ENCODE assay signal across 1 cellular context in the genomic region with DNA sequence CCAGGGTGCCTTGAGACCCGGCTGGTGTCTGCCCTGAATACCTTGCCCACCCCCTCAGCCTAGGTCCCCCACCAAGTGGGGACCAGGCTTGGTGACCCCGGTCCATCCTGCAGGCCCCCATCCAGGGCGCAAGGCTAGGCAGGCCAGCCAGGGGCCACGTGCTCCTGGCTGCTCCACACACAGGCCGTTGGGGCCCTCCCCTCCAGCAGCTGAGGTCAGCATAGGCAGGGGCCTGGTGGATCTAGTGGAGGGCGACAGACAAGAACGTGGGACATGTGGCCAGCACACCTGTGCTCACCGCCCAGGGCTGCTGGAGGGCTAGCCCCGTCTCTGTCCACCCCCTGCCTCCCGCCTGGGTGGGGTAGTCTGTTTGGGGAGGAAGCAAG.
A peak's percentile ranks its signal among the peaks of the same experiment; 100 is the strongest.
TF ChIP-seq lines count a peak whose summit lies in the region.

No MANE protein-coding gene starts in this region.

TF ChIP-seq in HepG2, 621 proteins besides CTCF, POLR2A, EP300 and RAD21 (continued from another document and continues in another):
- TF ChIP-seq SP5 (CRISPR knock-in tag; IDR thresholded peaks at IDR 0.05; ENCODE audit: borderline replicate concordance, low read depth) (no peak), ETV6 (CRISPR knock-in tag; conservative IDR thresholded peaks at IDR 0.05) (no peak), ZBTB7B (CRISPR knock-in tag; IDR thresholded peaks at IDR 0.05) (no peak), ZNF407 (CRISPR knock-in tag; IDR thresholded peaks at IDR 0.05; ENCODE audit: not compliant biosample characterization) (no peak), NBN (conservative IDR thresholded peaks at IDR 0.05) (no peak), EZH2 (conservative IDR thresholded peaks at IDR 0.05; ENCODE audit: low read depth, low read length) (no peak), ZNF639 (CRISPR knock-in tag; conservative IDR thresholded peaks at IDR 0.05) (no peak), RFX3 (CRISPR knock-in tag; IDR thresholded peaks at IDR 0.05) (no peak), HNF4A (CRISPR knock-in tag; IDR thresholded peaks at IDR 0.05) (no peak), TP53 (CRISPR knock-in tag; conservative IDR thresholded peaks at IDR 0.05) (no peak), KDM2A (CRISPR knock-in tag; IDR thresholded peaks at IDR 0.05; ENCODE audit: borderline replicate concordance, low read depth) (no peak), TRAFD1 (CRISPR knock-in tag; IDR thresholded peaks at IDR 0.05; ENCODE audit: borderline replicate concordance) (no peak), RFX1 (IDR thresholded peaks at IDR 0.05) (no peak), YEATS4 (CRISPR knock-in tag; IDR thresholded peaks at IDR 0.05; ENCODE audit: borderline replicate concordance) (no peak), GABPA (IDR thresholded peaks at IDR 0.05; ENCODE audit: low read depth, low read length) (no peak), GABPA (CRISPR knock-in tag; IDR thresholded peaks at IDR 0.05; ENCODE audit: low read depth) (no peak), SIN3A (IDR thresholded peaks at IDR 0.05; ENCODE audit: borderline replicate concordance, low read depth, low read length) (no peak)
- TF ChIP-seq, protein P1, sequence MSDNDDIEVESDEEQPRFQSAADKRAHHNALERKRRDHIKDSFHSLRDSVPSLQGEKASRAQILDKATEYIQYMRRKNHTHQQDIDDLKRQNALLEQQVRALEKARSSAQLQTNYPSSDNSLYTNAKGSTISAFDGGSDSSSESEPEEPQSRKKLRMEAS (IDR thresholded peaks at IDR 0.05), result peak; percentile 73
- TF ChIP-seq, protein P2, sequence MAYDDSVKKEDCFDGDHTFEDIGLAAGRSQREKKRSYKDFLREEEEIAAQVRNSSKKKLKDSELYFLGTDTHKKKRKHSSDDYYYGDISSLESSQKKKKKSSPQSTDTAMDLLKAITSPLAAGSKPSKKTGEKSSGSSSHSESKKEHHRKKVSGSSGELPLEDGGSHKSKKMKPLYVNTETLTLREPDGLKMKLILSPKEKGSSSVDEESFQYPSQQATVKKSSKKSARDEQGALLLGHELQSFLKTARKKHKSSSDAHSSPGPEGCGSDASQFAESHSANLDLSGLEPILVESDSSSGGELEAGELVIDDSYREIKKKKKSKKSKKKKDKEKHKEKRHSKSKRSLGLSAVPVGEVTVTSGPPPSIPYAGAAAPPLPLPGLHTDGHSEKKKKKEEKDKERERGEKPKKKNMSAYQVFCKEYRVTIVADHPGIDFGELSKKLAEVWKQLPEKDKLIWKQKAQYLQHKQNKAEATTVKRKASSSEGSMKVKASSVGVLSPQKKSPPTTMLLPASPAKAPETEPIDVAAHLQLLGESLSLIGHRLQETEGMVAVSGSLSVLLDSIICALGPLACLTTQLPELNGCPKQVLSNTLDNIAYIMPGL (CRISPR knock-in tag; IDR thresholded peaks at IDR 0.05; ENCODE audit: borderline replicate concordance in 1 of 2, low read depth in 1 of 2), result no peak
- TF ChIP-seq, protein P3, sequence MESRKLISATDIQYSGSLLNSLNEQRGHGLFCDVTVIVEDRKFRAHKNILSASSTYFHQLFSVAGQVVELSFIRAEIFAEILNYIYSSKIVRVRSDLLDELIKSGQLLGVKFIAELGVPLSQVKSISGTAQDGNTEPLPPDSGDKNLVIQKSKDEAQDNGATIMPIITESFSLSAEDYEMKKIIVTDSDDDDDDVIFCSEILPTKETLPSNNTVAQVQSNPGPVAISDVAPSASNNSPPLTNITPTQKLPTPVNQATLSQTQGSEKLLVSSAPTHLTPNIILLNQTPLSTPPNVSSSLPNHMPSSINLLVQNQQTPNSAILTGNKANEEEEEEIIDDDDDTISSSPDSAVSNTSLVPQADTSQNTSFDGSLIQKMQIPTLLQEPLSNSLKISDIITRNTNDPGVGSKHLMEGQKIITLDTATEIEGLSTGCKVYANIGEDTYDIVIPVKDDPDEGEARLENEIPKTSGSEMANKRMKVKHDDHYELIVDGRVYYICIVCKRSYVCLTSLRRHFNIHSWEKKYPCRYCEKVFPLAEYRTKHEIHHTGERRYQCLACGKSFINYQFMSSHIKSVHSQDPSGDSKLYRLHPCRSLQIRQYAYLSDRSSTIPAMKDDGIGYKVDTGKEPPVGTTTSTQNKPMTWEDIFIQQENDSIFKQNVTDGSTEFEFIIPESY (CRISPR knock-in tag; IDR thresholded peaks at IDR 0.05), result no peak
- TF ChIP-seq, protein P4, sequence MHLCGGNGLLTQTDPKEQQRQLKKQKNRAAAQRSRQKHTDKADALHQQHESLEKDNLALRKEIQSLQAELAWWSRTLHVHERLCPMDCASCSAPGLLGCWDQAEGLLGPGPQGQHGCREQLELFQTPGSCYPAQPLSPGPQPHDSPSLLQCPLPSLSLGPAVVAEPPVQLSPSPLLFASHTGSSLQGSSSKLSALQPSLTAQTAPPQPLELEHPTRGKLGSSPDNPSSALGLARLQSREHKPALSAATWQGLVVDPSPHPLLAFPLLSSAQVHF (CRISPR knock-in tag; IDR thresholded peaks at IDR 0.05), result no peak
- TF ChIP-seq, protein P5, sequence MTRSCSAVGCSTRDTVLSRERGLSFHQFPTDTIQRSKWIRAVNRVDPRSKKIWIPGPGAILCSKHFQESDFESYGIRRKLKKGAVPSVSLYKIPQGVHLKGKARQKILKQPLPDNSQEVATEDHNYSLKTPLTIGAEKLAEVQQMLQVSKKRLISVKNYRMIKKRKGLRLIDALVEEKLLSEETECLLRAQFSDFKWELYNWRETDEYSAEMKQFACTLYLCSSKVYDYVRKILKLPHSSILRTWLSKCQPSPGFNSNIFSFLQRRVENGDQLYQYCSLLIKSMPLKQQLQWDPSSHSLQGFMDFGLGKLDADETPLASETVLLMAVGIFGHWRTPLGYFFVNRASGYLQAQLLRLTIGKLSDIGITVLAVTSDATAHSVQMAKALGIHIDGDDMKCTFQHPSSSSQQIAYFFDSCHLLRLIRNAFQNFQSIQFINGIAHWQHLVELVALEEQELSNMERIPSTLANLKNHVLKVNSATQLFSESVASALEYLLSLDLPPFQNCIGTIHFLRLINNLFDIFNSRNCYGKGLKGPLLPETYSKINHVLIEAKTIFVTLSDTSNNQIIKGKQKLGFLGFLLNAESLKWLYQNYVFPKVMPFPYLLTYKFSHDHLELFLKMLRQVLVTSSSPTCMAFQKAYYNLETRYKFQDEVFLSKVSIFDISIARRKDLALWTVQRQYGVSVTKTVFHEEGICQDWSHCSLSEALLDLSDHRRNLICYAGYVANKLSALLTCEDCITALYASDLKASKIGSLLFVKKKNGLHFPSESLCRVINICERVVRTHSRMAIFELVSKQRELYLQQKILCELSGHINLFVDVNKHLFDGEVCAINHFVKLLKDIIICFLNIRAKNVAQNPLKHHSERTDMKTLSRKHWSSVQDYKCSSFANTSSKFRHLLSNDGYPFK (CRISPR knock-in tag; IDR thresholded peaks at IDR 0.05; ENCODE audit: borderline replicate concordance), result no peak
- TF ChIP-seq, protein P6, sequence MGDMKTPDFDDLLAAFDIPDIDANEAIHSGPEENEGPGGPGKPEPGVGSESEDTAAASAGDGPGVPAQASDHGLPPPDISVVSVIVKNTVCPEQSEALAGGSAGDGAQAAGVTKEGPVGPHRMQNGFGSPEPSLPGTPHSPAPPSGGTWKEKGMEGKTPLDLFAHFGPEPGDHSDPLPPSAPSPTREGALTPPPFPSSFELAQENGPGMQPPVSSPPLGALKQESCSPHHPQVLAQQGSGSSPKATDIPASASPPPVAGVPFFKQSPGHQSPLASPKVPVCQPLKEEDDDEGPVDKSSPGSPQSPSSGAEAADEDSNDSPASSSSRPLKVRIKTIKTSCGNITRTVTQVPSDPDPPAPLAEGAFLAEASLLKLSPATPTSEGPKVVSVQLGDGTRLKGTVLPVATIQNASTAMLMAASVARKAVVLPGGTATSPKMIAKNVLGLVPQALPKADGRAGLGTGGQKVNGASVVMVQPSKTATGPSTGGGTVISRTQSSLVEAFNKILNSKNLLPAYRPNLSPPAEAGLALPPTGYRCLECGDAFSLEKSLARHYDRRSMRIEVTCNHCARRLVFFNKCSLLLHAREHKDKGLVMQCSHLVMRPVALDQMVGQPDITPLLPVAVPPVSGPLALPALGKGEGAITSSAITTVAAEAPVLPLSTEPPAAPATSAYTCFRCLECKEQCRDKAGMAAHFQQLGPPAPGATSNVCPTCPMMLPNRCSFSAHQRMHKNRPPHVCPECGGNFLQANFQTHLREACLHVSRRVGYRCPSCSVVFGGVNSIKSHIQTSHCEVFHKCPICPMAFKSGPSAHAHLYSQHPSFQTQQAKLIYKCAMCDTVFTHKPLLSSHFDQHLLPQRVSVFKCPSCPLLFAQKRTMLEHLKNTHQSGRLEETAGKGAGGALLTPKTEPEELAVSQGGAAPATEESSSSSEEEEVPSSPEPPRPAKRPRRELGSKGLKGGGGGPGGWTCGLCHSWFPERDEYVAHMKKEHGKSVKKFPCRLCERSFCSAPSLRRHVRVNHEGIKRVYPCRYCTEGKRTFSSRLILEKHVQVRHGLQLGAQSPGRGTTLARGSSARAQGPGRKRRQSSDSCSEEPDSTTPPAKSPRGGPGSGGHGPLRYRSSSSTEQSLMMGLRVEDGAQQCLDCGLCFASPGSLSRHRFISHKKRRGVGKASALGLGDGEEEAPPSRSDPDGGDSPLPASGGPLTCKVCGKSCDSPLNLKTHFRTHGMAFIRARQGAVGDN (CRISPR knock-in tag; IDR thresholded peaks at IDR 0.05), result peak; percentile 85
